In genomic region chr4:148216866-148217814, GRCh38 we compare ENCODE assay signal across 8 cellular contexts.
DNase-seq lines count a peak whose midpoint lies in the region; ATAC-seq and TF ChIP-seq lines count a peak whose summit lies in the region.

No MANE protein-coding gene starts in this region.

- H3K4me1 ChIP-seq in skeletal muscle tissue (ENCODE audit: control insufficient read depth in 3 of 3, insufficient read depth in 3 of 3, low read length in 3 of 3) = peaks cover 22 to 27% (median 23%) of the 10 kb centered on the region in 3 donors

- TF ChIP-seq CTCF in GM06990 (IDR thresholded peaks at IDR 0.05; ENCODE audit: insufficient read depth, low read length, poor library complexity, severe bottlenecking) (no peak), GM20000 (IDR thresholded peaks at IDR 0.05; ENCODE audit: extremely low read depth, missing control alignments) (no peak)

- peak overlapping the region in 1 of 3 donors; percentile 13 for H3K9ac ChIP-seq in skeletal muscle tissue (ENCODE audit: low read depth in 1 of 3, low read length in 3 of 3)

- H3K4me3 ChIP-seq in GM06990 (replicated peaks; ENCODE audit: low read depth, low read length) (peak overlapping the region; percentile 22; the same call in 1 of the 2 replicates), skeletal muscle tissue (ENCODE audit: low read length in 3 of 3) (peak overlapping the region; percentile 11 to 64 (median 41))

- H3K27me3 ChIP-seq in GM06990 (replicated peaks; ENCODE audit: control insufficient read depth, insufficient read depth, low read length) = no peaks in the 10 kb centered on the region
- H3K27me3 ChIP-seq in skeletal muscle tissue (ENCODE audit: control insufficient read depth in 3 of 3, insufficient read depth in 3 of 3, low read length in 3 of 3) = no peaks in the 10 kb centered on the region

- H3K27ac ChIP-seq in skeletal muscle tissue (ENCODE audit: low read depth, low read length) = peak overlapping the region; percentile 27

- H3K36me3 ChIP-seq in GM06990 (ENCODE audit: control insufficient read depth, insufficient read depth, low read length) (no peaks in the 10 kb centered on the region), skeletal muscle tissue (ENCODE audit: control insufficient read depth in 3 of 3, insufficient read depth in 3 of 3, low read length in 3 of 3) (no peaks in the 10 kb centered on the region)

- peak; percentile 26 for DNase-seq in GM06990 (ENCODE audit: extremely low read depth, insufficient read length)
- DNase-seq in GM20000 (ENCODE audit: low spot score) = peak; percentile 18
- peak; percentile 70 for DNase-seq in cerebellar cortex (ENCODE audit: low spot score)
- no peak for DNase-seq in ureter (ENCODE audit: low spot score)
- DNase-seq in DMS114 treated with DMSO at 0.1 percent for 48 hours (lab: John Stamatoyannopoulos, UW; ENCODE audit: unreplicated experiment) = no peak
- no peak for DNase-seq in NCI-H1105 treated with DMSO at 0.1 percent for 48 hours (lab: John Stamatoyannopoulos, UW)

- peak; percentile 92 for ATAC-seq in HG03565 (IDR thresholded peaks at IDR 0.05; ENCODE audit: unreplicated experiment)

- H3K9me3 ChIP-seq in skeletal muscle tissue (ENCODE audit: control insufficient read depth in 3 of 3, low read length in 3 of 3) = no peaks in the 10 kb centered on the region

Comparison
In these comparisons a context has a peak if more than half of its experiments do, and no peak if none do; other contexts are left out.
1. DNase-seq: peak in GM06990 (single experiment), GM20000 (single experiment) and cerebellar cortex (single experiment); none in ureter (single experiment), DMS114 treated with DMSO at 0.1 percent for 48 hours (single experiment) and NCI-H1105 treated with DMSO at 0.1 percent for 48 hours (single experiment).